In the genomic region with DNA sequence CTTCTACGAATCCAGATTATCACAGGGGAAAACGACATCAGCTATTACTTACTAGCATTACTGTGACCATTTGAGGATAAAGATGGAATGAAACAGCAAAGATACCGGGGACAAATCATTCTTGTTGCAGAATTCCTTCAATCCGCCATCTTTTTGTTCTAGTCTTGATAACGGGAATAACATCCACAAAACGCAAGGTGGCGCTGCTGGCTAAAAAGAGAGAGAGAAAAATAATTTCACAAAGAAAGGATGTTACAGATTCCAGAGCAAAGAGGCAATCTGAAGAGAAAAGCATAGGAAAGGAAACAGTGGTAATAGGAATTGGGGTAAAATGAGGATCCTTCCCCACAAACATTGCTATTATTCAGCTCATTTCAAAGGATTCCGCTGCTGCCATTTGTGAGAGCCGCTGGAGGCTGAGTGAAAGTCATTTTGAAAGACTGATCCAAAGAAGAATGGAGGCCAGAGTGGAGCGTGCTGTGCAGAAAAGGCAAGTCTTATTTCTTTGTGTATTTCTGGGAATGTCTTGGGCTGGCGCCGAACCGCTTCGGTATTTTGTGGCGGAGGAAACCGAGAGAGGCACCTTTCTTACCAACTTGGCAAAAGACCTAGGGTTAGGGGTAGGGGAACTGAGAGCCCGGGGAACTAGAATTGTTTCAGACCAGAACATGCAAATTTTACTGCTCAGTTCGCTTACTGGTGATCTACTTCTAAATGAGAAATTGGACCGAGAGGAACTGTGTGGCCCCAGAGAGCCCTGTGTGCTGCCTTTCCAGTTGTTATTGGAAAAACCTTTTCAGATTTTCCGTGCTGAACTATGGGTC, we compare ENCODE assay signal across 8 cellular contexts. TPM values are rescaled to one million over a fixed set of nuclear protein-coding genes. Genes with fewer than 3 reads are reported as not detected.
A peak's percentile ranks its signal among the peaks of the same experiment; 100 is the strongest.
DNase-seq lines count a peak whose midpoint lies in the region; TF ChIP-seq lines count a peak whose summit lies in the region.

A gene (plus strand): TSS at position 264 of the 824 bp plus-strand sequence. CDS start 192 bp downstream, at position 456.

- no peak for TF ChIP-seq EP300 in ovary (IDR thresholded peaks at IDR 0.05)

- peaks cover 2% of the 10 kb centered on the region for H3K36me3 Mint-ChIP-seq in activated CD4-positive, alpha-beta T cell treated with anti-CD3 and anti-CD28 coated beads, Interleukin-2, amount 10 ng/mL, durations not matched to agents 24 days and 14 days (ENCODE audit: low read depth)

- H3K9me3 Mint-ChIP-seq in activated CD4-positive, alpha-beta T cell treated with anti-CD3 and anti-CD28 coated beads, Interleukin-2, amount 10 ng/mL, durations not matched to agents 24 days and 14 days = no peaks in the 10 kb centered on the region

- no peaks in the 10 kb centered on the region for H3K4me1 ChIP-seq in ovary (ENCODE audit: insufficient read depth)

- TF ChIP-seq POLR2A in ovary (IDR thresholded peaks at IDR 0.05) = no peak

- DNase-seq in activated CD4-positive, alpha-beta T cell treated with anti-CD3 and anti-CD28 coated beads, Interleukin-2, amount 10 ng/mL, durations not matched to agents 24 days and 14 days = peak; percentile 66
- no peak for DNase-seq in activated CD4-positive, alpha-beta T cell treated with anti-CD3 and anti-CD28 coated beads, Interleukin-2, amount 50 U/mL, for 4 hours
- peak; percentile 11 for DNase-seq in NCI-H526 treated with DMSO at 0.1 percent for 48 hours (lab: John Stamatoyannopoulos, UW)
- DNase-seq in choroid plexus epithelial cell (ENCODE audit: low read depth) = peak; percentile 17
- DNase-seq in ovary = peak in 4 of 5 donors; percentile 28 to 55 (median 46)
- no peak for DNase-seq in NCI-H1694 treated with DMSO at 0.1 percent for 48 hours (lab: John Stamatoyannopoulos, UW)
- no peak for DNase-seq in foreskin melanocyte
- DNase-seq in GM19240 (ENCODE audit: insufficient read length, low spot score) = no peak

- H3K36me3 ChIP-seq in ovary = no peaks in the 10 kb centered on the region

- peak; percentile 44 for TF ChIP-seq CTCF in choroid plexus epithelial cell (conservative IDR thresholded peaks at IDR 0.05; ENCODE audit: low read depth, low read length)
- TF ChIP-seq CTCF in ovary (IDR thresholded peaks at IDR 0.05) = peak in 1 of 3 donors; percentile 21

- H3K4me3 Mint-ChIP-seq in activated CD4-positive, alpha-beta T cell treated with anti-CD3 and anti-CD28 coated beads, Interleukin-2, amount 10 ng/mL, durations not matched to agents 24 days and 14 days = no peak within 1 kb of the TSS

- peaks cover 0 to 13% of the 10 kb centered on the region in 2 donors for H3K9me3 ChIP-seq in ovary

- H3K4me1 Mint-ChIP-seq in activated CD4-positive, alpha-beta T cell treated with anti-CD3 and anti-CD28 coated beads, Interleukin-2, amount 10 ng/mL, durations not matched to agents 24 days and 14 days = no peaks in the 10 kb centered on the region

- H3K4me3 ChIP-seq in choroid plexus epithelial cell (ENCODE audit: low read depth, low read length) (no peak within 1 kb of the TSS), ovary (no peak within 1 kb of the TSS)

- H3K27me3 Mint-ChIP-seq in activated CD4-positive, alpha-beta T cell treated with anti-CD3 and anti-CD28 coated beads, Interleukin-2, amount 10 ng/mL, durations not matched to agents 24 days and 14 days = no peaks in the 10 kb centered on the region

- 21 to 31% (median 27%) methylated on average over 20 of the region's 20 CpGs for WGBS in ovary, 3 donors

- H3K27ac ChIP-seq in ovary = no peak within 1 kb of the TSS

- H3K27ac Mint-ChIP-seq in activated CD4-positive, alpha-beta T cell treated with anti-CD3 and anti-CD28 coated beads, Interleukin-2, amount 10 ng/mL, durations not matched to agents 24 days and 14 days = no peak within 1 kb of the TSS

- intact Hi-C loops in activated CD4-positive, alpha-beta T cell treated with anti-CD3 and anti-CD28 coated beads, Interleukin-2, amount 10 ng/mL, durations not matched to agents 24 days and 14 days (cut with micrococcal nuclease) = no loop called here
- intact Hi-C loops in ovary (cut with DNase I) = loop anchor here in 1 of 4 donors (10.0 kb wide), 1 partner anchor 392 kb away; no protein-coding TSS in a partner anchor

- H3K27me3 ChIP-seq in ovary = no peaks in the 10 kb centered on the region

RNA-seq across cellular contexts. Expression of the gene that starts here (rescaled TPM):
- not detected in 2 replicates for total RNA-seq in activated CD4-positive, alpha-beta T cell treated with anti-CD3 and anti-CD28 coated beads, Interleukin-2, amount 10 ng/mL, durations not matched to agents 24 days and 14 days
- 1 to 10 TPM; 1.4 to 5.1 (median 4.0) TPM for total RNA-seq in ovary
- 1 to 10 TPM; 2.2 to 3.0 TPM for polyA plus RNA-seq in ovary

Comparison
In these comparisons a context has a peak if more than half of its experiments do, and no peak if none do; other contexts are left out.
1. Peak in DNase-seq in activated CD4-positive, alpha-beta T cell treated with anti-CD3 and anti-CD28 coated beads, Interleukin-2, amount 10 ng/mL, durations not matched to agents 24 days and 14 days; RNA of the gene not detected or under 1 TPM.
2. DNase-seq: peak in NCI-H526 treated with DMSO at 0.1 percent for 48 hours (single experiment), choroid plexus epithelial cell (single experiment) and ovary (4 of 5); none in activated CD4-positive, alpha-beta T cell treated with anti-CD3 and anti-CD28 coated beads, Interleukin-2, amount 50 U/mL, for 4 hours (0 of 2), NCI-H1694 treated with DMSO at 0.1 percent for 48 hours (single experiment), foreskin melanocyte (single experiment) and GM19240 (single experiment).